ENCODE assay signal across 16 cellular contexts in the genomic region with DNA sequence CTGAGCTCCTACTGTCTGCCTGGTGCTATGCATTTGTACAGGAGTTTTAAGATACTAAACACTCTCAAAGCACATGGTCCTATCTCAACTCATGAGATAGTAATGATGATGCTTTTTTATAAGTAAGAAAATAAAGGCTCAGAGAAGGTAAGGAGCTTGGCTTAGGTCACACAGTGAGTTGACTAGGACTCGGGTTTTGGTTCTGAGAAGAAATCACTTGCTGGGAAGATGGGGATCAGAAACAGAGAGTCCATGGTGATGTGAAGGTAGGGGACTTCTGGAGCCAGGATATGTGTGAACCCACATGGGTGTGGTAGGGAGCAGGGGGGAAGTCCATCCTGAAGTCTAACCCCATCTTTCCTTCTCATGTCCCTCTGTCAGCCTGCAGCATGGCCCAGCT. TPM values are rescaled to one million over a fixed set of nuclear protein-coding genes. Genes with fewer than 3 reads are reported as not detected.
DNase-seq lines count a peak whose midpoint lies in the region; ATAC-seq, FAIRE-seq and TF ChIP-seq lines count a peak whose summit lies in the region.
"Had no signal": no experiment of that assay in that cellular context is flagged by ENCODE, and none has a peak within 500 bp of the region (broad histone marks: within the 10 kb centered on the region; RNA-seq: fewer than 3 reads in every experiment).

No MANE protein-coding gene starts in this region.

- in situ Hi-C loops in HepG2 (cut with HindIII; ENCODE audit: extremely low pct_ligation_motif_present, low pct_unique_long_range_greater_than_20kb) = no loop called here

- no peak overlapping the region for H2AFZ ChIP-seq in HepG2 (ENCODE audit: low read length)
- no peak overlapping the region for H2AFZ ChIP-seq in osteoblast (ENCODE audit: low read length)

- no peaks in the 10 kb centered on the region for H3K27me3 ChIP-seq in HepG2 (ENCODE audit: control insufficient read depth in 1 of 2, insufficient read depth in 2 of 2, low read length in 2 of 2)
- no peaks in the 10 kb centered on the region for H3K27me3 ChIP-seq in right lobe of liver
- H3K27me3 ChIP-seq in osteoblast (ENCODE audit: insufficient read depth, low read length) = peaks cover 81% of the 10 kb centered on the region

- BruUV-seq in HepG2 (replicated peaks; lab: Mats Ljungman, UMichigan) = no TSS peak

- no peak overlapping the region for H3K27ac ChIP-seq in HepG2 (ENCODE audit: extremely low read length, insufficient read depth, low read length)
- H3K27ac ChIP-seq in right lobe of liver = no peak overlapping the region
- peak overlapping the region; percentile 47 for H3K27ac ChIP-seq in cingulate gyrus (ENCODE audit: low read depth, low read length)
- no peak overlapping the region for H3K27ac ChIP-seq in osteoblast (ENCODE audit: low read depth, low read length)
- H3K27ac ChIP-seq: BLaER1 treated with 17β-estradiol and CSF1 and Interleukin-3, amounts not matched to agents 10 nM and 100 nM had no signal

- H4K20me1 ChIP-seq in HepG2 (ENCODE audit: insufficient read depth, low read length) = peaks cover 41% of the 10 kb centered on the region; the same call in 1 of the 2 replicates
- H4K20me1 ChIP-seq in osteoblast (ENCODE audit: insufficient read depth, low read length) = no peaks in the 10 kb centered on the region

- ATAC-seq in HepG2 = no peak
- ATAC-seq in right lobe of liver = no peak
- ATAC-seq: GM12878 had no signal

- no peak for TF ChIP-seq EP300 in HepG2 (IDR thresholded peaks at IDR 0.05; ENCODE audit: low read depth in 2 of 2, low read length in 2 of 2)
- TF ChIP-seq EP300 in HepG2 (CRISPR knock-in tag; IDR thresholded peaks at IDR 0.05; ENCODE audit: borderline replicate concordance) = no peak

- H3K4me2 ChIP-seq in HepG2 (ENCODE audit: low read depth, low read length) (no peak overlapping the region), osteoblast (ENCODE audit: insufficient read depth, low read length) (no peak overlapping the region)
- H3K4me2 ChIP-seq: BLaER1 treated with 17β-estradiol and CSF1 and Interleukin-3, amounts not matched to agents 10 nM and 100 nM had no signal

- peaks cover 0 to 8% of the 10 kb centered on the region in 2 experiments; a peak in 2 of 5 replicates for H3K36me3 ChIP-seq in HepG2 (replicated peaks in 1 of 2; ENCODE audit: control insufficient read depth in 1 of 2, insufficient read depth in 2 of 2, low read length in 2 of 2)
- no peaks in the 10 kb centered on the region for H3K36me3 ChIP-seq in right lobe of liver
- no peaks in the 10 kb centered on the region for H3K36me3 ChIP-seq in osteoblast (ENCODE audit: insufficient read depth, low read length)
- H3K36me3 ChIP-seq: BLaER1 treated with 17β-estradiol and CSF1 and Interleukin-3, amounts not matched to agents 10 nM and 100 nM had no signal

- TF ChIP-seq RAD21 in HepG2 (CRISPR knock-in tag; IDR thresholded peaks at IDR 0.05) = no peak

- H3K9me3 ChIP-seq in HepG2 (ENCODE audit: low read length) (no peaks in the 10 kb centered on the region), right lobe of liver (no peaks in the 10 kb centered on the region), osteoblast (ENCODE audit: low read depth, low read length) (no peaks in the 10 kb centered on the region)
- H3K9me3 ChIP-seq: BLaER1 treated with 17β-estradiol and CSF1 and Interleukin-3, amounts not matched to agents 10 nM and 100 nM had no signal

- WGBS in HepG2 (ENCODE audit: low lambda C conversion rate) = 91% methylated on average over 1 of the region's 1 CpG
- 82% methylated on average over 1 of the region's 1 CpG for WGBS in right lobe of liver (ENCODE audit: insufficient coverage, low coverage, low lambda C conversion rate, missing lambda C conversion rate)

- TF ChIP-seq CTCF in HepG2 (CRISPR knock-in tag; IDR thresholded peaks at IDR 0.05) = no peak
- TF ChIP-seq CTCF in right lobe of liver (IDR thresholded peaks at IDR 0.05) = no peak
- TF ChIP-seq CTCF in osteoblast (IDR thresholded peaks at IDR 0.05; ENCODE audit: extremely low read depth, low read depth, low read length) = no peak

- no peak overlapping the region for H3K9ac ChIP-seq in HepG2 (ENCODE audit: insufficient read depth, low read depth, low read length)
- H3K9ac ChIP-seq: BLaER1 treated with 17β-estradiol and CSF1 and Interleukin-3, amounts not matched to agents 10 nM and 100 nM had no signal

- H3K4me1 ChIP-seq in HepG2 (ENCODE audit: insufficient read depth, low read length) (no peaks in the 10 kb centered on the region), right lobe of liver (peaks cover 0 to 5% (median 0%) of the 10 kb centered on the region in 4 donors), osteoblast (ENCODE audit: insufficient read depth, low read length) (no peaks in the 10 kb centered on the region)

- H3K79me2 ChIP-seq in HepG2 (ENCODE audit: insufficient read depth, low read length) (no peaks in the 10 kb centered on the region), osteoblast (ENCODE audit: insufficient read depth, low read length) (no peaks in the 10 kb centered on the region)

- H3K4me3 ChIP-seq in HepG2 (replicated peaks in 1 of 3; ENCODE audit: insufficient read depth in 1 of 3, low read depth in 2 of 3, low read length in 3 of 3) (no peak overlapping the region), right lobe of liver (no peak overlapping the region), osteoblast (ENCODE audit: insufficient read depth, low read length) (no peak overlapping the region)
- H3K4me3 ChIP-seq: BLaER1 treated with 17β-estradiol and CSF1 and Interleukin-3, amounts not matched to agents 10 nM and 100 nM; GM12878 had no signal

- DNase-seq in HepG2 (ENCODE audit: low spot score) (no peak), right lobe of liver (no peak), osteoblast (ENCODE audit: insufficient read length, low spot score, missing footprints) (peak; percentile 56), T-helper 2 cell (no peak), HT-29 (ENCODE audit: low spot score) (no peak)
- DNase-seq: 8988T; ACHN; CD4-positive, CD25-positive, alpha-beta regulatory T cell; DMS 273 treated with DMSO at 0.1 percent for 48 hours; KBM-7 had no signal

- CTCF ChIA-PET in HepG2 (lab: Yijun Ruan, JAX; ENCODE audit: low intra/inter-chr PET ratio, low total read pairs) = no interaction called here

- FAIRE-seq in HepG2 (lab: Jason Lieb, UNC) = no peak
- FAIRE-seq: GM12878, GM18507 had no signal

- intact Hi-C loops in HepG2 (cut with micrococcal nuclease; ENCODE audit: unreplicated experiment) (no loop called here), right lobe of liver (cut with DNase I) (no loop called here)

- no peak for TF ChIP-seq POLR2A in HepG2 (IDR thresholded peaks at IDR 0.05; ENCODE audit: insufficient read depth in 1 of 2, low read depth in 2 of 2, low read length in 2 of 2)
- no peak for TF ChIP-seq POLR2A in right lobe of liver (IDR thresholded peaks at IDR 0.05)

- POLR2A ChIA-PET in HepG2 (lab: Yijun Ruan, JAX) = interaction anchor here (1.0 kb wide), 1 partner anchor 15 kb away, joined by 4 read pairs; no protein-coding TSS in a partner anchor

RNA-seq across cellular contexts. Expression of gene BCAN, which starts 3.7 kb away (rescaled TPM):
- total RNA-seq in HepG2 (2016; rRNA removed; fragmentation: Illumina TruSeq; extraction: Trizol) = not detected in 2 replicates
- not detected in 2 replicates for total RNA-seq in HepG2 (2016; cell fraction: cytosol; rRNA removed; fragmentation: Illumina TruSeq; extraction: Trizol; ENCODE audit: low read depth)
- total RNA-seq in HepG2 (2016; cell fraction: insoluble cytoplasmic fraction; rRNA removed; fragmentation: Illumina TruSeq; extraction: Trizol) = not detected in 2 replicates
- not detected in 2 replicates for total RNA-seq in HepG2 (2016; cell fraction: membrane; rRNA removed; fragmentation: Illumina TruSeq; extraction: Trizol)
- total RNA-seq in HepG2 (2016; cell fraction: nucleus; rRNA removed; fragmentation: Illumina TruSeq; extraction: Trizol) = not detected in 2 replicates
- polyA plus RNA-seq in HepG2 (2011; rRNA removed) = not detected in 2 replicates
- polyA plus RNA-seq in HepG2 (2011; cell fraction: cytosol; rRNA removed) = not detected in 2 replicates
- polyA plus RNA-seq in HepG2 (2011; cell fraction: nucleus; rRNA removed) = 0.24 TPM in 1 of 2 replicates, not detected in the other
- 0.21 TPM in 2 replicates for polyA plus RNA-seq in HepG2 (2012)
- not detected in 2 replicates for polyA plus RNA-seq in HepG2 (2016; cell fraction: cytosol; fragmentation: Illumina TruSeq; extraction: Trizol; ENCODE audit: low read depth)
- polyA plus RNA-seq in HepG2 (2016; cell fraction: insoluble cytoplasmic fraction; fragmentation: Illumina TruSeq; extraction: Trizol; ENCODE audit: low read depth) = not detected in 2 replicates
- polyA plus RNA-seq in HepG2 (2016; cell fraction: membrane; fragmentation: Illumina TruSeq; extraction: Trizol; ENCODE audit: low read depth) = not detected in 2 replicates
- not detected in 2 replicates for polyA plus RNA-seq in HepG2 (2016; cell fraction: nucleus; fragmentation: Illumina TruSeq; extraction: Trizol; ENCODE audit: insufficient read depth, low read depth)
- polyA minus RNA-seq in HepG2 (2011; rRNA and poly(A)+ RNA removed; ENCODE audit: low replicate concordance) = not detected in 2 replicates
- polyA minus RNA-seq in HepG2 (2011; cell fraction: cytosol; rRNA and poly(A)+ RNA removed) = not detected in 2 replicates
- polyA minus RNA-seq in HepG2 (2011; cell fraction: nucleus; rRNA and poly(A)+ RNA removed) = not detected in 2 replicates
- not detected for total RNA-seq in right lobe of liver
- not detected in 2 replicates for total RNA-seq in osteoblast
- total RNA-seq in HT-29 (2014; rRNA removed; shearing (Covaris generic)) = not detected in 2 replicates
- total RNA-seq: CD4-positive, CD25-positive, alpha-beta regulatory T cell; Daoy had no signal
- polyA plus RNA-seq: CD4-positive, CD25-positive, alpha-beta regulatory T cell had no signal

RNA-seq across cellular contexts. Expression of gene HAPLN2, which starts 26.5 kb away (rescaled TPM):
- total RNA-seq in HepG2 (2016; rRNA removed; fragmentation: Illumina TruSeq; extraction: Trizol) (not detected in 2 replicates), right lobe of liver (not detected), osteoblast (not detected in 2 replicates)
- not detected in 2 replicates for total RNA-seq in HepG2 (2016; cell fraction: cytosol; rRNA removed; fragmentation: Illumina TruSeq; extraction: Trizol; ENCODE audit: low read depth)
- not detected in 2 replicates for total RNA-seq in HepG2 (2016; cell fraction: insoluble cytoplasmic fraction; rRNA removed; fragmentation: Illumina TruSeq; extraction: Trizol)
- total RNA-seq in HepG2 (2016; cell fraction: membrane; rRNA removed; fragmentation: Illumina TruSeq; extraction: Trizol) = not detected in 2 replicates
- not detected in 2 replicates for total RNA-seq in HepG2 (2016; cell fraction: nucleus; rRNA removed; fragmentation: Illumina TruSeq; extraction: Trizol)
- 0.09 TPM in 1 of 2 replicates, not detected in the other for polyA plus RNA-seq in HepG2 (2011; rRNA removed)
- not detected in 2 replicates for polyA plus RNA-seq in HepG2 (2011; cell fraction: cytosol; rRNA removed)
- polyA plus RNA-seq in HepG2 (2011; cell fraction: nucleus; rRNA removed) = 0.40 and 0.62 TPM in 2 replicates
- 0.19 TPM in 1 of 2 replicates, not detected in the other for polyA plus RNA-seq in HepG2 (2012)
- polyA plus RNA-seq in HepG2 (2016; cell fraction: cytosol; fragmentation: Illumina TruSeq; extraction: Trizol; ENCODE audit: low read depth) = not detected in 2 replicates
- not detected in 2 replicates for polyA plus RNA-seq in HepG2 (2016; cell fraction: insoluble cytoplasmic fraction; fragmentation: Illumina TruSeq; extraction: Trizol; ENCODE audit: low read depth)
- not detected in 2 replicates for polyA plus RNA-seq in HepG2 (2016; cell fraction: membrane; fragmentation: Illumina TruSeq; extraction: Trizol; ENCODE audit: low read depth)
- polyA plus RNA-seq in HepG2 (2016; cell fraction: nucleus; fragmentation: Illumina TruSeq; extraction: Trizol; ENCODE audit: insufficient read depth, low read depth) = not detected in 2 replicates
- polyA minus RNA-seq in HepG2 (2011; rRNA and poly(A)+ RNA removed; ENCODE audit: low replicate concordance) = not detected in 2 replicates
- polyA minus RNA-seq in HepG2 (2011; cell fraction: cytosol; rRNA and poly(A)+ RNA removed) = not detected in 2 replicates
- polyA minus RNA-seq in HepG2 (2011; cell fraction: nucleus; rRNA and poly(A)+ RNA removed) = not detected in 2 replicates
- total RNA-seq in HT-29 (2014; rRNA removed; shearing (Covaris generic)) = 0.10 TPM in 1 of 2 replicates, not detected in the other
- total RNA-seq: CD4-positive, CD25-positive, alpha-beta regulatory T cell; GM12878; H4 had no signal
- polyA plus RNA-seq: CD4-positive, CD25-positive, alpha-beta regulatory T cell had no signal

RNA-seq across cellular contexts. Expression of gene NES, which starts 31.5 kb away (rescaled TPM):
- total RNA-seq in HepG2 (2016; rRNA removed; fragmentation: Illumina TruSeq; extraction: Trizol) (12.7 and 16.6 TPM in 2 replicates), right lobe of liver (1 to 10 TPM; 1.1 to 7.5 (median 2.6) TPM), osteoblast (0.36 and 1.5 TPM in 2 replicates)
- total RNA-seq in HepG2 (2016; cell fraction: cytosol; rRNA removed; fragmentation: Illumina TruSeq; extraction: Trizol; ENCODE audit: low read depth) = 0.30 and 0.53 TPM in 2 replicates
- 9.1 and 18.2 TPM in 2 replicates for total RNA-seq in HepG2 (2016; cell fraction: insoluble cytoplasmic fraction; rRNA removed; fragmentation: Illumina TruSeq; extraction: Trizol)
- 1.4 and 1.5 TPM in 2 replicates for total RNA-seq in HepG2 (2016; cell fraction: membrane; rRNA removed; fragmentation: Illumina TruSeq; extraction: Trizol)
- total RNA-seq in HepG2 (2016; cell fraction: nucleus; rRNA removed; fragmentation: Illumina TruSeq; extraction: Trizol) = 11.7 and 13.1 TPM in 2 replicates
- 1.7 and 2.5 TPM in 2 replicates for polyA plus RNA-seq in HepG2 (2011; rRNA removed)
- polyA plus RNA-seq in HepG2 (2011; cell fraction: cytosol; rRNA removed) = 1.1 and 1.2 TPM in 2 replicates
- 9.3 and 9.7 TPM in 2 replicates for polyA plus RNA-seq in HepG2 (2011; cell fraction: nucleus; rRNA removed)
- polyA plus RNA-seq in HepG2 (2012) = 3.5 and 3.6 TPM in 2 replicates
- 0.32 and 0.38 TPM in 2 replicates for polyA plus RNA-seq in HepG2 (2016; cell fraction: cytosol; fragmentation: Illumina TruSeq; extraction: Trizol; ENCODE audit: low read depth)
- 8.6 and 10.8 TPM in 2 replicates for polyA plus RNA-seq in HepG2 (2016; cell fraction: insoluble cytoplasmic fraction; fragmentation: Illumina TruSeq; extraction: Trizol; ENCODE audit: low read depth)
- polyA plus RNA-seq in HepG2 (2016; cell fraction: membrane; fragmentation: Illumina TruSeq; extraction: Trizol; ENCODE audit: low read depth) = 0.46 and 0.93 TPM in 2 replicates
- polyA plus RNA-seq in HepG2 (2016; cell fraction: nucleus; fragmentation: Illumina TruSeq; extraction: Trizol; ENCODE audit: insufficient read depth, low read depth) = 27.3 and 27.7 TPM in 2 replicates
- polyA minus RNA-seq in HepG2 (2011; rRNA and poly(A)+ RNA removed; ENCODE audit: low replicate concordance) = 0.91 and 2.7 TPM in 2 replicates
- 2.4 and 2.5 TPM in 2 replicates for polyA minus RNA-seq in HepG2 (2011; cell fraction: cytosol; rRNA and poly(A)+ RNA removed)
- polyA minus RNA-seq in HepG2 (2011; cell fraction: nucleus; rRNA and poly(A)+ RNA removed) = 1.5 and 1.7 TPM in 2 replicates
- 0.31 and 0.44 TPM in 2 replicates for total RNA-seq in HT-29 (2014; rRNA removed; shearing (Covaris generic))
- polyA plus RNA-seq: CD4-positive, CD25-positive, alpha-beta regulatory T cell had no signal

RNA-seq across cellular contexts. Expression of gene GPATCH4, which starts 44.4 kb away (rescaled TPM):
- total RNA-seq in HepG2 (2016; rRNA removed; fragmentation: Illumina TruSeq; extraction: Trizol) = 37.9 and 43.4 TPM in 2 replicates
- total RNA-seq in HepG2 (2016; cell fraction: cytosol; rRNA removed; fragmentation: Illumina TruSeq; extraction: Trizol; ENCODE audit: low read depth) = 7.3 and 7.7 TPM in 2 replicates
- 37.1 and 46.1 TPM in 2 replicates for total RNA-seq in HepG2 (2016; cell fraction: insoluble cytoplasmic fraction; rRNA removed; fragmentation: Illumina TruSeq; extraction: Trizol)
- 22.7 and 24.7 TPM in 2 replicates for total RNA-seq in HepG2 (2016; cell fraction: membrane; rRNA removed; fragmentation: Illumina TruSeq; extraction: Trizol)
- 36.6 and 38.1 TPM in 2 replicates for total RNA-seq in HepG2 (2016; cell fraction: nucleus; rRNA removed; fragmentation: Illumina TruSeq; extraction: Trizol)
- polyA plus RNA-seq in HepG2 (2011; rRNA removed) = 19.2 and 20.0 TPM in 2 replicates
- polyA plus RNA-seq in HepG2 (2011; cell fraction: cytosol; rRNA removed) = 13.1 and 21.0 TPM in 2 replicates
- polyA plus RNA-seq in HepG2 (2011; cell fraction: nucleus; rRNA removed) = 13.5 and 17.3 TPM in 2 replicates
- polyA plus RNA-seq in HepG2 (2012) = 26.6 and 33.5 TPM in 2 replicates
- polyA plus RNA-seq in HepG2 (2016; cell fraction: cytosol; fragmentation: Illumina TruSeq; extraction: Trizol; ENCODE audit: low read depth) = 11.1 and 11.2 TPM in 2 replicates
- 79.1 and 79.7 TPM in 2 replicates for polyA plus RNA-seq in HepG2 (2016; cell fraction: insoluble cytoplasmic fraction; fragmentation: Illumina TruSeq; extraction: Trizol; ENCODE audit: low read depth)
- 22.9 and 25.6 TPM in 2 replicates for polyA plus RNA-seq in HepG2 (2016; cell fraction: membrane; fragmentation: Illumina TruSeq; extraction: Trizol; ENCODE audit: low read depth)
- 59.3 and 65.1 TPM in 2 replicates for polyA plus RNA-seq in HepG2 (2016; cell fraction: nucleus; fragmentation: Illumina TruSeq; extraction: Trizol; ENCODE audit: insufficient read depth, low read depth)
- 24.3 and 141 TPM in 2 replicates for polyA minus RNA-seq in HepG2 (2011; rRNA and poly(A)+ RNA removed; ENCODE audit: low replicate concordance)
- polyA minus RNA-seq in HepG2 (2011; cell fraction: cytosol; rRNA and poly(A)+ RNA removed) = 9.7 and 9.9 TPM in 2 replicates
- 46.1 and 51.0 TPM in 2 replicates for polyA minus RNA-seq in HepG2 (2011; cell fraction: nucleus; rRNA and poly(A)+ RNA removed)
- total RNA-seq in right lobe of liver = 10 to 100 TPM in 4 of 6 experiments, 1 to 10 TPM in 2; 7.0 to 25.3 (median 12.4) TPM
- total RNA-seq in osteoblast = 8.0 and 11.2 TPM in 2 replicates
- 19.4 and 28.8 TPM in 2 replicates for total RNA-seq in HT-29 (2014; rRNA removed; shearing (Covaris generic))

RNA-seq across cellular contexts. Expression of gene NAXE, which starts 54.1 kb away (rescaled TPM):
- total RNA-seq in HepG2 (2016; rRNA removed; fragmentation: Illumina TruSeq; extraction: Trizol) (37.9 and 59.4 TPM in 2 replicates), right lobe of liver (10 to 100 TPM; 37.7 to 72.3 (median 49.4) TPM), osteoblast (54.8 and 63.7 TPM in 2 replicates)
- total RNA-seq in HepG2 (2016; cell fraction: cytosol; rRNA removed; fragmentation: Illumina TruSeq; extraction: Trizol; ENCODE audit: low read depth) = 69.0 and 80.5 TPM in 2 replicates
- 32.9 and 62.3 TPM in 2 replicates for total RNA-seq in HepG2 (2016; cell fraction: insoluble cytoplasmic fraction; rRNA removed; fragmentation: Illumina TruSeq; extraction: Trizol)
- 57.8 and 70.5 TPM in 2 replicates for total RNA-seq in HepG2 (2016; cell fraction: membrane; rRNA removed; fragmentation: Illumina TruSeq; extraction: Trizol)
- 36.6 and 46.8 TPM in 2 replicates for total RNA-seq in HepG2 (2016; cell fraction: nucleus; rRNA removed; fragmentation: Illumina TruSeq; extraction: Trizol)
- 35.0 and 39.4 TPM in 2 replicates for polyA plus RNA-seq in HepG2 (2011; rRNA removed)
- 44.6 and 54.4 TPM in 2 replicates for polyA plus RNA-seq in HepG2 (2011; cell fraction: cytosol; rRNA removed)
- polyA plus RNA-seq in HepG2 (2011; cell fraction: nucleus; rRNA removed) = 28.8 and 37.7 TPM in 2 replicates
- 37.1 and 42.0 TPM in 2 replicates for polyA plus RNA-seq in HepG2 (2012)
- 109 and 132 TPM in 2 replicates for polyA plus RNA-seq in HepG2 (2016; cell fraction: cytosol; fragmentation: Illumina TruSeq; extraction: Trizol; ENCODE audit: low read depth)
- polyA plus RNA-seq in HepG2 (2016; cell fraction: insoluble cytoplasmic fraction; fragmentation: Illumina TruSeq; extraction: Trizol; ENCODE audit: low read depth) = 38.4 and 48.9 TPM in 2 replicates
- 78.1 and 86.6 TPM in 2 replicates for polyA plus RNA-seq in HepG2 (2016; cell fraction: membrane; fragmentation: Illumina TruSeq; extraction: Trizol; ENCODE audit: low read depth)
- polyA plus RNA-seq in HepG2 (2016; cell fraction: nucleus; fragmentation: Illumina TruSeq; extraction: Trizol; ENCODE audit: insufficient read depth, low read depth) = 64.6 and 71.1 TPM in 2 replicates
- polyA minus RNA-seq in HepG2 (2011; rRNA and poly(A)+ RNA removed; ENCODE audit: low replicate concordance) = 43.3 and 215 TPM in 2 replicates
- polyA minus RNA-seq in HepG2 (2011; cell fraction: cytosol; rRNA and poly(A)+ RNA removed) = 15.2 and 16.5 TPM in 2 replicates
- 15.8 and 22.0 TPM in 2 replicates for polyA minus RNA-seq in HepG2 (2011; cell fraction: nucleus; rRNA and poly(A)+ RNA removed)
- total RNA-seq in HT-29 (2014; rRNA removed; shearing (Covaris generic)) = 206 and 220 TPM in 2 replicates
